In the genomic region with DNA sequence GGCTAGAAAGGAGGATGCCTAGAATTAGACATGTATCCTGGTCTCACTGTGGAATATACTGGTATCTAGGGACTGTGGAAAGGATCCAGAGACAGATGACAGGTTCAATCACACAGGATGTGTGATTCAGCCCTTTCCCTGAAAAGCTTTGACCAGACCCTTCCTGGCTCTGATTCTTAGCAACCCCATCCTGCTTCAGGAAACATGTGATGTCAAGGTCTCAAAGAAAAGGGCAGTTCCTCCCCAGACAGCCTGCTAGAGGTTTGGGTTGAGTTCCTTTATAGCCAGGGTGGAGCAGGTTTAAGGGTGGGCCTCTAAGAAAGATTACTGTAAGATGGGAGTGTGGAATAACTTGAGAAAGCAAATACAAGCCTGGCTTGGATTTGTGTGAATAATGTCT, we compare ENCODE assay signal across 20 cellular contexts. TPM values are rescaled to one million over a fixed set of nuclear protein-coding genes. Genes with fewer than 3 reads are reported as not detected.
DNase-seq lines count a peak whose midpoint lies in the region; ATAC-seq lines count a peak whose summit lies in the region.
"Had no signal": no experiment of that assay in that cellular context is flagged by ENCODE, and none has a peak within 500 bp of the region (broad histone marks: within the 10 kb centered on the region; RNA-seq: fewer than 3 reads in every experiment).

No MANE protein-coding gene starts in this region.

- no peak for DNase-seq in activated naive CD8-positive, alpha-beta T cell treated with anti-CD3 and anti-CD28 coated beads, Interleukin-2, amount 10 ng/mL, durations not matched to agents 7 days and 5 days
- DNase-seq in activated naive CD8-positive, alpha-beta T cell treated with anti-CD3 and anti-CD28 coated beads, Interleukin-2, amount 50 U/mL, for 24 hours, result no peak
- DNase-seq in HT1080 (ENCODE audit: low read depth) (peak; percentile 83), dermis microvascular lymphatic vessel endothelial cell (ENCODE audit: low read depth in 2 of 2) (peak; percentile 29 to 84), left colon (no peak), DMS 273 treated with DMSO at 0.1 percent for 48 hours (lab: John Stamatoyannopoulos, UW) (no peak), cerebellum (ENCODE audit: low spot score) (no peak)
- DNase-seq: 8988T, DND-41, GDM1, HFFc6, NCI-H187, NCI-H226, NCI-H524, NCI-H82, PC-9, SJCRH30 had no signal

- H3K9me3 Mint-ChIP-seq in activated naive CD8-positive, alpha-beta T cell treated with anti-CD3 and anti-CD28 coated beads, Interleukin-2, amount 10 ng/mL, durations not matched to agents 7 days and 5 days, result no peaks in the 10 kb centered on the region
- no peaks in the 10 kb centered on the region for H3K9me3 Mint-ChIP-seq in activated naive CD8-positive, alpha-beta T cell treated with anti-CD3 and anti-CD28 coated beads, Interleukin-2, amount 50 U/mL, for 24 hours
- H3K9me3 Mint-ChIP-seq: CD14-positive monocyte had no signal

- H3K4me1 Mint-ChIP-seq in activated naive CD8-positive, alpha-beta T cell treated with anti-CD3 and anti-CD28 coated beads, Interleukin-2, amount 10 ng/mL, durations not matched to agents 7 days and 5 days, result peaks cover 10% of the 10 kb centered on the region
- H3K4me1 Mint-ChIP-seq in activated naive CD8-positive, alpha-beta T cell treated with anti-CD3 and anti-CD28 coated beads, Interleukin-2, amount 50 U/mL, for 24 hours, result no peaks in the 10 kb centered on the region
- H3K4me1 Mint-ChIP-seq: CD14-positive monocyte had no signal

- peak overlapping the region; percentile 53 for H3K4me3 Mint-ChIP-seq in activated naive CD8-positive, alpha-beta T cell treated with anti-CD3 and anti-CD28 coated beads, Interleukin-2, amount 10 ng/mL, durations not matched to agents 7 days and 5 days
- H3K4me3 Mint-ChIP-seq in activated naive CD8-positive, alpha-beta T cell treated with anti-CD3 and anti-CD28 coated beads, Interleukin-2, amount 50 U/mL, for 24 hours, result no peak overlapping the region
- H3K4me3 Mint-ChIP-seq: CD14-positive monocyte, HFFc6 had no signal

- intact Hi-C loops in left colon (cut with DNase I, micrococcal nuclease), result no loop called here

- no peak for ATAC-seq in activated naive CD8-positive, alpha-beta T cell treated with anti-CD3 and anti-CD28 coated beads, Interleukin-2, amount 10 ng/mL, durations not matched to agents 7 days and 5 days (ENCODE audit: low read depth)
- ATAC-seq in activated naive CD8-positive, alpha-beta T cell treated with anti-CD3 and anti-CD28 coated beads, Interleukin-2, amount 50 U/mL, for 24 hours, result no peak
- peak; percentile 81 for ATAC-seq in left colon
- no peak for ATAC-seq in HG03432 (IDR thresholded peaks at IDR 0.05; ENCODE audit: unreplicated experiment)

- H3K27me3 Mint-ChIP-seq in activated naive CD8-positive, alpha-beta T cell treated with anti-CD3 and anti-CD28 coated beads, Interleukin-2, amount 10 ng/mL, durations not matched to agents 7 days and 5 days, result peaks cover 9% of the 10 kb centered on the region
- H3K27me3 Mint-ChIP-seq in activated naive CD8-positive, alpha-beta T cell treated with anti-CD3 and anti-CD28 coated beads, Interleukin-2, amount 50 U/mL, for 24 hours, result no peaks in the 10 kb centered on the region

- no peaks in the 10 kb centered on the region for H3K36me3 Mint-ChIP-seq in activated naive CD8-positive, alpha-beta T cell treated with anti-CD3 and anti-CD28 coated beads, Interleukin-2, amount 10 ng/mL, durations not matched to agents 7 days and 5 days
- no peaks in the 10 kb centered on the region for H3K36me3 Mint-ChIP-seq in activated naive CD8-positive, alpha-beta T cell treated with anti-CD3 and anti-CD28 coated beads, Interleukin-2, amount 50 U/mL, for 24 hours (ENCODE audit: low read depth)
- H3K36me3 Mint-ChIP-seq: CD14-positive monocyte had no signal

- H3K27ac Mint-ChIP-seq in activated naive CD8-positive, alpha-beta T cell treated with anti-CD3 and anti-CD28 coated beads, Interleukin-2, amount 10 ng/mL, durations not matched to agents 7 days and 5 days, result peak overlapping the region; percentile 51
- H3K27ac Mint-ChIP-seq in activated naive CD8-positive, alpha-beta T cell treated with anti-CD3 and anti-CD28 coated beads, Interleukin-2, amount 50 U/mL, for 24 hours, result no peak overlapping the region
- H3K27ac Mint-ChIP-seq: CD14-positive monocyte, HFFc6 had no signal

- POLR2A ChIA-PET in activated naive CD8-positive, alpha-beta T cell treated with anti-CD3 and anti-CD28 coated beads, Interleukin-2, amount 10 ng/mL, durations not matched to agents 7 days and 5 days (lab: Charles Lee), result no interaction called here

RNA-seq across cellular contexts. Expression of gene BMP15, which starts 3.0 kb away (rescaled TPM):
- not detected for total RNA-seq in activated naive CD8-positive, alpha-beta T cell treated with anti-CD3 and anti-CD28 coated beads, Interleukin-2, amount 10 ng/mL, durations not matched to agents 7 days and 5 days
- not detected in 2 replicates for total RNA-seq in HT1080 (2014; rRNA removed; shearing (Covaris generic))
- polyA plus RNA-seq in HT1080 (2015; cell fraction: cytosol; rRNA removed), result not detected in 2 replicates
- not detected in 2 replicates for polyA plus RNA-seq in HT1080 (2015; cell fraction: nucleus; rRNA removed)
- total RNA-seq in dermis microvascular lymphatic vessel endothelial cell (not detected in 2 replicates), left colon (not detected), cerebellum (not detected)
- total RNA-seq: HFFc6, PC-9, SJCRH30 had no signal
- polyA plus RNA-seq: AG04450, CD14-positive monocyte had no signal

Comparison
In these comparisons a context has a peak if more than half of its experiments do, and no peak if none do; other contexts are left out.
1. DNase-seq: peak in HT1080 (single experiment) and dermis microvascular lymphatic vessel endothelial cell (2 of 2); none in activated naive CD8-positive, alpha-beta T cell treated with anti-CD3 and anti-CD28 coated beads, Interleukin-2, amount 10 ng/mL, durations not matched to agents 7 days and 5 days (single experiment), activated naive CD8-positive, alpha-beta T cell treated with anti-CD3 and anti-CD28 coated beads, Interleukin-2, amount 50 U/mL, for 24 hours (single experiment), left colon (0 of 2), DMS 273 treated with DMSO at 0.1 percent for 48 hours (single experiment) and cerebellum (single experiment).